In genomic region chr10:119286516-119286915, GRCh38 we compare ENCODE assay signal across 15 cellular contexts.
DNase-seq lines count a peak whose midpoint lies in the region; ATAC-seq and TF ChIP-seq lines count a peak whose summit lies in the region.
"Had no signal": no experiment of that assay in that cellular context is flagged by ENCODE, and none has a peak within 500 bp of the region (broad histone marks: within the 10 kb centered on the region; RNA-seq: fewer than 3 reads in every experiment).

No MANE protein-coding gene starts in this region.

- no peaks in the 10 kb centered on the region for H3K27me3 Mint-ChIP-seq in activated CD8-positive, alpha-beta memory T cell treated with anti-CD3 and anti-CD28 coated beads, Interleukin-2, amount 10 ng/mL, durations not matched to agents 7 days and 5 days
- no peaks in the 10 kb centered on the region for H3K27me3 Mint-ChIP-seq in activated naive CD8-positive, alpha-beta T cell treated with anti-CD3 and anti-CD28 coated beads, Interleukin-2, amount 50 U/mL, for 24 hours
- peaks cover 9% of the 10 kb centered on the region for H3K27me3 Mint-ChIP-seq in neural progenitor cell (ENCODE audit: insufficient read depth, low read depth)

- WGBS in suprapubic skin, result 91% methylated on average over 6 of the region's 6 CpGs

- H3K4me3 Mint-ChIP-seq in activated CD8-positive, alpha-beta memory T cell treated with anti-CD3 and anti-CD28 coated beads, Interleukin-2, amount 10 ng/mL, durations not matched to agents 7 days and 5 days, result peak overlapping the region; percentile 67
- peak overlapping the region; percentile 55 for H3K4me3 Mint-ChIP-seq in activated naive CD8-positive, alpha-beta T cell treated with anti-CD3 and anti-CD28 coated beads, Interleukin-2, amount 50 U/mL, for 24 hours
- no peak overlapping the region for H3K4me3 Mint-ChIP-seq in neural progenitor cell

- H3K9me3 ChIP-seq in KOPT-K1 (ENCODE audit: insufficient read depth, low read length, poor library complexity, severe bottlenecking), result no peaks in the 10 kb centered on the region
- H3K9me3 ChIP-seq in neural progenitor cell (ENCODE audit: low read depth), result no peaks in the 10 kb centered on the region
- no peaks in the 10 kb centered on the region for H3K9me3 ChIP-seq in suprapubic skin
- H3K9me3 ChIP-seq: HAP-1, vagina had no signal

- peak overlapping the region; percentile 19 for H3K4me2 ChIP-seq in neural progenitor cell

- peak overlapping the region; percentile 91 for H3K27ac Mint-ChIP-seq in activated CD8-positive, alpha-beta memory T cell treated with anti-CD3 and anti-CD28 coated beads, Interleukin-2, amount 10 ng/mL, durations not matched to agents 7 days and 5 days
- H3K27ac Mint-ChIP-seq in activated naive CD8-positive, alpha-beta T cell treated with anti-CD3 and anti-CD28 coated beads, Interleukin-2, amount 50 U/mL, for 24 hours, result peak overlapping the region; percentile 23
- H3K27ac Mint-ChIP-seq in neural progenitor cell, result no peak overlapping the region

- peaks cover 76% of the 10 kb centered on the region for H3K4me1 Mint-ChIP-seq in activated CD8-positive, alpha-beta memory T cell treated with anti-CD3 and anti-CD28 coated beads, Interleukin-2, amount 10 ng/mL, durations not matched to agents 7 days and 5 days
- peaks cover 69% of the 10 kb centered on the region for H3K4me1 Mint-ChIP-seq in activated naive CD8-positive, alpha-beta T cell treated with anti-CD3 and anti-CD28 coated beads, Interleukin-2, amount 50 U/mL, for 24 hours
- peaks cover 40% of the 10 kb centered on the region for H3K4me1 Mint-ChIP-seq in neural progenitor cell

- no peaks in the 10 kb centered on the region for H3F3A ChIP-seq in neural progenitor cell (ENCODE audit: low read depth)

- H3K9me3 Mint-ChIP-seq in activated CD8-positive, alpha-beta memory T cell treated with anti-CD3 and anti-CD28 coated beads, Interleukin-2, amount 10 ng/mL, durations not matched to agents 7 days and 5 days (ENCODE audit: low read depth), result no peaks in the 10 kb centered on the region
- no peaks in the 10 kb centered on the region for H3K9me3 Mint-ChIP-seq in activated naive CD8-positive, alpha-beta T cell treated with anti-CD3 and anti-CD28 coated beads, Interleukin-2, amount 50 U/mL, for 24 hours
- no peaks in the 10 kb centered on the region for H3K9me3 Mint-ChIP-seq in neural progenitor cell

- peaks cover 12% of the 10 kb centered on the region for H3K4me1 ChIP-seq in neural progenitor cell
- peaks cover 82% of the 10 kb centered on the region for H3K4me1 ChIP-seq in suprapubic skin
- H3K4me1 ChIP-seq: HAP-1 had no signal

- H2AFZ ChIP-seq in neural progenitor cell (replicated peaks), result no peak overlapping the region

- TF ChIP-seq POLR2A in suprapubic skin (IDR thresholded peaks at IDR 0.05), result no peak

- ATAC-seq in activated CD8-positive, alpha-beta memory T cell treated with anti-CD3 and anti-CD28 coated beads, Interleukin-2, amount 10 ng/mL, durations not matched to agents 7 days and 5 days, result no peak
- no peak for ATAC-seq in activated naive CD8-positive, alpha-beta T cell treated with anti-CD3 and anti-CD28 coated beads, Interleukin-2, amount 50 U/mL, for 24 hours

- CTCF ChIA-PET in activated CD8-positive, alpha-beta memory T cell treated with anti-CD3 and anti-CD28 coated beads, Interleukin-2, amount 10 ng/mL, durations not matched to agents 7 days and 5 days (lab: Charles Lee), result interaction anchor here (1.1 to 3.4 kb wide), 7 partner anchors 15 to 80 kb away, joined by 3 to 10 read pairs (median 4); partner anchors contain the start of gene GRK5

- H3K9ac ChIP-seq in neural progenitor cell, result peak overlapping the region; percentile 31

- H3K27ac ChIP-seq in KOPT-K1 (ENCODE audit: low read depth, low read length, poor library complexity, severe bottlenecking) (peak overlapping the region; percentile 85), neural progenitor cell (no peak overlapping the region), suprapubic skin (no peak overlapping the region)
- H3K27ac ChIP-seq: vagina had no signal

- H3K4me3 ChIP-seq in neural progenitor cell (no peak overlapping the region), suprapubic skin (no peak overlapping the region)
- H3K4me3 ChIP-seq: HAP-1, vagina had no signal

- peaks cover under 1% of the 10 kb centered on the region for H3K27me3 ChIP-seq in neural progenitor cell
- H3K27me3 ChIP-seq in suprapubic skin, result no peaks in the 10 kb centered on the region
- H3K27me3 ChIP-seq: vagina had no signal

- no peak for DNase-seq in activated CD8-positive, alpha-beta memory T cell treated with anti-CD3 and anti-CD28 coated beads, Interleukin-2, amount 10 ng/mL, durations not matched to agents 7 days and 5 days
- DNase-seq in activated CD8-positive, alpha-beta memory T cell treated with anti-CD3 and anti-CD28 coated beads for 24 hours, result no peak
- DNase-seq in activated naive CD8-positive, alpha-beta T cell treated with anti-CD3 and anti-CD28 coated beads, Interleukin-2, amount 50 U/mL, for 24 hours, result no peak
- DNase-seq in neural progenitor cell (ENCODE audit: low spot score) (no peak), suprapubic skin (ENCODE audit: low spot score in 2 of 2) (no peak), SW 1271 (lab: John Stamatoyannopoulos, UW) (no peak), NCI-H2107 (lab: John Stamatoyannopoulos, UW) (no peak)
- DNase-seq: Calu3, hippocampal formation, NCI-H2081, NCI-H524 treated with DMSO at 0.1 percent for 48 hours, small intestine had no signal

- peaks cover 3% of the 10 kb centered on the region for H3K36me3 Mint-ChIP-seq in activated CD8-positive, alpha-beta memory T cell treated with anti-CD3 and anti-CD28 coated beads, Interleukin-2, amount 10 ng/mL, durations not matched to agents 7 days and 5 days
- H3K36me3 Mint-ChIP-seq in activated naive CD8-positive, alpha-beta T cell treated with anti-CD3 and anti-CD28 coated beads, Interleukin-2, amount 50 U/mL, for 24 hours (ENCODE audit: low read depth), result no peaks in the 10 kb centered on the region
- H3K36me3 Mint-ChIP-seq in neural progenitor cell, result no peaks in the 10 kb centered on the region

- H3K79me2 ChIP-seq in neural progenitor cell (ENCODE audit: low read depth), result no peaks in the 10 kb centered on the region

- H4K20me1 ChIP-seq in neural progenitor cell (ENCODE audit: low read depth), result no peaks in the 10 kb centered on the region

- H3K36me3 ChIP-seq in KOPT-K1 (ENCODE audit: insufficient read depth, low read length), result no peaks in the 10 kb centered on the region
- no peaks in the 10 kb centered on the region for H3K36me3 ChIP-seq in neural progenitor cell
- no peaks in the 10 kb centered on the region for H3K36me3 ChIP-seq in suprapubic skin
- H3K36me3 ChIP-seq: HAP-1, vagina had no signal

- no peak for TF ChIP-seq CTCF in neural progenitor cell (IDR thresholded peaks at IDR 0.05)
- TF ChIP-seq CTCF in suprapubic skin (IDR thresholded peaks at IDR 0.05), result no peak

- TF ChIP-seq EP300 in suprapubic skin (IDR thresholded peaks at IDR 0.05), result no peak
